Comparison of ENCODE assay signal across 9 cellular contexts in genomic region chr6:54846243-54846856, GRCh38. TPM values are rescaled to one million over a fixed set of nuclear protein-coding genes. Genes with fewer than 3 reads are reported as not detected.
DNase-seq lines count a peak whose midpoint lies in the region; ATAC-seq and TF ChIP-seq lines count a peak whose summit lies in the region.
"Had no signal": no experiment of that assay in that cellular context is flagged by ENCODE, and none has a peak within 500 bp of the region (broad histone marks: within the 10 kb centered on the region; RNA-seq: fewer than 3 reads in every experiment).

Gene FAM83B (plus strand): TSS chr6:54846771. CDS start chr6:54870247, 23,476 bp downstream.

- TF ChIP-seq CTCF in Caco-2 (IDR thresholded peaks at IDR 0.05; ENCODE audit: insufficient read depth in 1 of 2, low read depth in 1 of 2, low read length in 1 of 2, severe bottlenecking in 1 of 2, unreplicated experiment in 1 of 2): no peak
- TF ChIP-seq CTCF in Panc1 (IDR thresholded peaks at IDR 0.05): no peak
- TF ChIP-seq CTCF in cardiac muscle cell (IDR thresholded peaks at IDR 0.05; ENCODE audit: low read depth, low read length): no peak
- no peak for TF ChIP-seq CTCF in osteocyte (IDR thresholded peaks at IDR 0.05)
- TF ChIP-seq CTCF in GM13977 (IDR thresholded peaks at IDR 0.05; ENCODE audit: extremely low read depth, insufficient read depth, missing control alignments): no peak

- intact Hi-C loops in Caco-2 (cut with micrococcal nuclease; ENCODE audit: unreplicated experiment) (loop anchor here (2.0 kb wide), 2 partner anchors 18 to 128 kb away; no protein-coding TSS in a partner anchor), Panc1 (cut with micrococcal nuclease; ENCODE audit: unreplicated experiment) (no loop called here)

- H3K4me3 ChIP-seq in Caco-2 (ENCODE audit: low read depth, low read length) (peak within 1 kb of the TSS; percentile 43), Panc1 (ENCODE audit: low read depth in 2 of 2, low read length in 2 of 2) (peak within 1 kb of the TSS; percentile 30 to 51), cardiac muscle cell (peak within 1 kb of the TSS; percentile 43)

- no peaks in the 10 kb centered on the region for H3K9me3 ChIP-seq in Caco-2
- no peaks in the 10 kb centered on the region for H3K9me3 ChIP-seq in Panc1 (ENCODE audit: control insufficient read depth, insufficient read depth, low read depth, low read length)
- no peaks in the 10 kb centered on the region for H3K9me3 ChIP-seq in cardiac muscle cell (ENCODE audit: low read depth)

- CTCF ChIA-PET in Caco-2 (lab: Charles Lee) (interaction anchor here (1.9 kb wide), 1 partner anchor 129 kb away, joined by 4 read pairs; no protein-coding TSS in a partner anchor), Panc1 (lab: Charles Lee) (no interaction called here)

- peaks cover 22% of the 10 kb centered on the region for H3K36me3 Mint-ChIP-seq in Caco-2 (ENCODE audit: insufficient read depth, unreplicated experiment)
- peaks cover 2% of the 10 kb centered on the region for H3K36me3 Mint-ChIP-seq in osteocyte (ENCODE audit: unreplicated experiment)

- in situ Hi-C loops in Panc1 (cut with HindIII; ENCODE audit: low pct_unique_long_range_greater_than_20kb, low sequenced_read_pairs) (no loop called here), GM13977 (cut with MboI; ENCODE audit: low pct_unique_long_range_greater_than_20kb, low sequenced_read_pairs, unreplicated experiment) (no loop called here)

- POLR2A ChIA-PET in Caco-2 (lab: Charles Lee): no interaction called here
- POLR2A ChIA-PET in Panc1 (lab: Charles Lee): no interaction called here

- H3K27ac Mint-ChIP-seq in Caco-2 (ENCODE audit: unreplicated experiment) (peak within 1 kb of the TSS; percentile 93), osteocyte (ENCODE audit: unreplicated experiment) (no peak within 1 kb of the TSS)

- H3K4me1 ChIP-seq in Caco-2 (peaks cover 22% of the 10 kb centered on the region), Panc1 (ENCODE audit: control insufficient read depth, insufficient read depth, low read length) (peaks cover 4% of the 10 kb centered on the region), cardiac muscle cell (ENCODE audit: low read depth) (no peaks in the 10 kb centered on the region)

- peak; percentile 84 to 87 for DNase-seq in Caco-2
- no peak for DNase-seq in Panc1 (ENCODE audit: low read depth, low spot score)
- DNase-seq in cardiac muscle cell (ENCODE audit: low read depth in 1 of 2, low spot score in 1 of 2): peak; percentile 7 to 52
- no peak for DNase-seq in osteocyte (ENCODE audit: extremely low spot score, unreplicated experiment)
- no peak for DNase-seq in NCI-H1048 (lab: John Stamatoyannopoulos, UW)
- DNase-seq in activated T-cell treated with anti-CD3 and anti-CD28 coated beads, Interleukin-2, amount 50 U/mL, for 48 hours: no peak
- no peak for DNase-seq in GM13977 (ENCODE audit: low spot score)

- ATAC-seq in Panc1 (peak; percentile 74), GM18909 (IDR thresholded peaks at IDR 0.05; ENCODE audit: poor library complexity, unreplicated experiment) (no peak)

- H3K27me3 ChIP-seq in Caco-2 (replicated peaks; ENCODE audit: control insufficient read depth, insufficient read depth, low read length) (no peaks in the 10 kb centered on the region), Panc1 (ENCODE audit: control insufficient read depth, insufficient read depth, low read length) (peaks cover 44% of the 10 kb centered on the region), cardiac muscle cell (peaks cover 47% of the 10 kb centered on the region)

- H3K9me3 Mint-ChIP-seq in Caco-2 (ENCODE audit: unreplicated experiment) (peaks cover 7% of the 10 kb centered on the region), osteocyte (ENCODE audit: unreplicated experiment) (no peaks in the 10 kb centered on the region)

- H3K4me1 Mint-ChIP-seq in Caco-2 (ENCODE audit: low read depth, unreplicated experiment): peaks cover 33% of the 10 kb centered on the region
- H3K4me1 Mint-ChIP-seq in osteocyte (ENCODE audit: unreplicated experiment): peaks cover 16% of the 10 kb centered on the region

- H3K4me3 Mint-ChIP-seq in Caco-2 (ENCODE audit: unreplicated experiment) (peak within 1 kb of the TSS; percentile 98), osteocyte (ENCODE audit: unreplicated experiment) (peak within 1 kb of the TSS; percentile 83)

- BruUV-seq in Caco-2 (replicated peaks; lab: Mats Ljungman, UMichigan) (TSS peak; percentile 56), Panc1 (replicated peaks; lab: Mats Ljungman, UMichigan) (no TSS peak)

- H3K27me3 Mint-ChIP-seq in Caco-2 (ENCODE audit: insufficient read depth, unreplicated experiment) (no peaks in the 10 kb centered on the region), osteocyte (ENCODE audit: unreplicated experiment) (peaks cover 37% of the 10 kb centered on the region)

- no peak within 1 kb of the TSS for H3K27ac ChIP-seq in Panc1 (ENCODE audit: low read length)
- no peak within 1 kb of the TSS for H3K27ac ChIP-seq in cardiac muscle cell

- no peaks in the 10 kb centered on the region; the same call in 1 of the 2 replicates for H3K36me3 ChIP-seq in Caco-2 (ENCODE audit: control insufficient read depth, insufficient read depth, low read length)
- H3K36me3 ChIP-seq in Panc1 (ENCODE audit: control insufficient read depth, insufficient read depth, low read length): no peaks in the 10 kb centered on the region; the same call in 1 of the 2 replicates
- H3K36me3 ChIP-seq in cardiac muscle cell: no peaks in the 10 kb centered on the region

RNA-seq across cellular contexts. Expression of gene FAM83B, which starts in this region (rescaled TPM):
- total RNA-seq in Caco-2 (2022): 16.9 and 21.1 TPM in 2 replicates
- not detected for total RNA-seq in Panc1 (2021; ENCODE audit: unreplicated experiment)
- not detected for polyA plus RNA-seq in Panc1 (2012; ENCODE audit: insufficient read length)
- total RNA-seq in cardiac muscle cell: 0.06 and 0.25 TPM in 2 replicates
- 0.45 TPM in 1 of 2 replicates, not detected in the other for polyA plus RNA-seq in cardiac muscle cell
- 0.26 and 0.64 TPM in 2 replicates for total RNA-seq in osteocyte
- total RNA-seq: myocyte had no signal

Comparison
In these comparisons a context has a peak if more than half of its experiments do, and no peak if none do; other contexts are left out.
1. RNA of gene FAM83B (total RNA-seq): 16.9 to 21.1 TPM in Caco-2; 0.26 to 0.64 TPM in osteocyte, 0.06 to 0.25 TPM in cardiac muscle cell and not detected in Panc1 (single experiment); every median in the first group is over 10 times any median in the second.
2. Peak in ATAC-seq and H3K4me3 ChIP-seq in Panc1; RNA of the gene not detected or under 1 TPM.
3. Peak in DNase-seq and H3K4me3 ChIP-seq in cardiac muscle cell; RNA of the gene not detected or under 1 TPM.
4. DNase-seq: peak in Caco-2 (2 of 2); none in Panc1 (single experiment), osteocyte (single experiment), NCI-H1048 (single experiment), activated T-cell treated with anti-CD3 and anti-CD28 coated beads, Interleukin-2, amount 50 U/mL, for 48 hours (0 of 2) and GM13977 (single experiment).
5. Peak in every context shown above with its lines, with median percentiles within 50 percentile points of each other: H3K4me3 ChIP-seq.